1 cellular context compared by ENCODE assay signal in the genomic region with DNA sequence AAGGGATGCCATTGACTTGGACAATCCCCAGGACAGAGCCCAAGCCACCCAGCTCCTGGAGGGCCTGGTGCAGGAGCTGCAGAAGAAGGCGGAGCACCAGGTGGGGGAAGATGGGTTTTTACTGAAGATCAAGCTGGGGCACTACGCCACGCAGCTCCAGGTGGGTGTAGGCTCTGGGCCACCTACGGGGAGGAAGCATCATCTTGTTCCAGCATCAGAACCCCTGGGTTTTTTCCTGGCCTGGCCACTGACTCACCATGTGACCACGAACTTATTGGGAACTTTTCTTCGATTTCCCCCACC.
TF ChIP-seq lines count a peak whose summit lies in the region.

No MANE protein-coding gene starts in this region.

TF ChIP-seq in K562, 482 proteins besides CTCF, POLR2A, EP300 and RAD21:
- peak; percentile 8; the same call in 1 of the 2 replicates for TF ChIP-seq EGR1 (conservative IDR thresholded peaks at IDR 0.05)
- TF ChIP-seq RAD51 (IDR thresholded peaks at IDR 0.05; ENCODE audit: borderline replicate concordance, low read depth) = peak; percentile 36; the same call in 1 of the 2 replicates
- TF ChIP-seq, protein P1, sequence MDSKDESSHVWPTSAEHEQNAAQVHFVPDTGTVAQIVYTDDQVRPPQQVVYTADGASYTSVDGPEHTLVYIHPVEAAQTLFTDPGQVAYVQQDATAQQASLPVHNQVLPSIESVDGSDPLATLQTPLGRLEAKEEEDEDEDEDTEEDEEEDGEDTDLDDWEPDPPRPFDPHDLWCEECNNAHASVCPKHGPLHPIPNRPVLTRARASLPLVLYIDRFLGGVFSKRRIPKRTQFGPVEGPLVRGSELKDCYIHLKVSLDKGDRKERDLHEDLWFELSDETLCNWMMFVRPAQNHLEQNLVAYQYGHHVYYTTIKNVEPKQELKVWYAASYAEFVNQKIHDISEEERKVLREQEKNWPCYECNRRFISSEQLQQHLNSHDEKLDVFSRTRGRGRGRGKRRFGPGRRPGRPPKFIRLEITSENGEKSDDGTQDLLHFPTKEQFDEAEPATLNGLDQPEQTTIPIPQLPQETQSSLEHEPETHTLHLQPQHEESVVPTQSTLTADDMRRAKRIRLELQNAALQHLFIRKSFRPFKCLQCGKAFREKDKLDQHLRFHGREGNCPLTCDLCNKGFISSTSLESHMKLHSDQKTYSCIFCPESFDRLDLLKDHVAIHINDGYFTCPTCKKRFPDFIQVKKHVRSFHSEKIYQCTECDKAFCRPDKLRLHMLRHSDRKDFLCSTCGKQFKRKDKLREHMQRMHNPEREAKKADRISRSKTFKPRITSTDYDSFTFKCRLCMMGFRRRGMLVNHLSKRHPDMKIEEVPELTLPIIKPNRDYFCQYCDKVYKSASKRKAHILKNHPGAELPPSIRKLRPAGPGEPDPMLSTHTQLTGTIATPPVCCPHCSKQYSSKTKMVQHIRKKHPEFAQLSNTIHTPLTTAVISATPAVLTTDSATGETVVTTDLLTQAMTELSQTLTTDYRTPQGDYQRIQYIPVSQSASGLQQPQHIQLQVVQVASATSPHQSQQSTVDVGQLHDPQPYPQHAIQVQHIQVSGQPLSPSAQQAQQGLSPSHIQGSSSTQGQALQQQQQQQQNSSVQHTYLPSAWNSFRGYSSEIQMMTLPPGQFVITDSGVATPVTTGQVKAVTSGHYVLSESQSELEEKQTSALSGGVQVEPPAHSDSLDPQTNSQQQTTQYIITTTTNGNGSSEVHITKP (IDR thresholded peaks at IDR 0.05; ENCODE audit: partially characterized antibody) = peak; percentile 60
- TF ChIP-seq, protein P2, sequence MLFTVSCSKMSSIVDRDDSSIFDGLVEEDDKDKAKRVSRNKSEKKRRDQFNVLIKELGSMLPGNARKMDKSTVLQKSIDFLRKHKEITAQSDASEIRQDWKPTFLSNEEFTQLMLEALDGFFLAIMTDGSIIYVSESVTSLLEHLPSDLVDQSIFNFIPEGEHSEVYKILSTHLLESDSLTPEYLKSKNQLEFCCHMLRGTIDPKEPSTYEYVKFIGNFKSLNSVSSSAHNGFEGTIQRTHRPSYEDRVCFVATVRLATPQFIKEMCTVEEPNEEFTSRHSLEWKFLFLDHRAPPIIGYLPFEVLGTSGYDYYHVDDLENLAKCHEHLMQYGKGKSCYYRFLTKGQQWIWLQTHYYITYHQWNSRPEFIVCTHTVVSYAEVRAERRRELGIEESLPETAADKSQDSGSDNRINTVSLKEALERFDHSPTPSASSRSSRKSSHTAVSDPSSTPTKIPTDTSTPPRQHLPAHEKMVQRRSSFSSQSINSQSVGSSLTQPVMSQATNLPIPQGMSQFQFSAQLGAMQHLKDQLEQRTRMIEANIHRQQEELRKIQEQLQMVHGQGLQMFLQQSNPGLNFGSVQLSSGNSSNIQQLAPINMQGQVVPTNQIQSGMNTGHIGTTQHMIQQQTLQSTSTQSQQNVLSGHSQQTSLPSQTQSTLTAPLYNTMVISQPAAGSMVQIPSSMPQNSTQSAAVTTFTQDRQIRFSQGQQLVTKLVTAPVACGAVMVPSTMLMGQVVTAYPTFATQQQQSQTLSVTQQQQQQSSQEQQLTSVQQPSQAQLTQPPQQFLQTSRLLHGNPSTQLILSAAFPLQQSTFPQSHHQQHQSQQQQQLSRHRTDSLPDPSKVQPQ (CRISPR knock-in tag; IDR thresholded peaks at IDR 0.05; ENCODE audit: borderline replicate concordance) = no peak
- no peak for TF ChIP-seq CAMTA2 (CRISPR knock-in tag; conservative IDR thresholded peaks at IDR 0.05)
- TF ChIP-seq, protein P3, sequence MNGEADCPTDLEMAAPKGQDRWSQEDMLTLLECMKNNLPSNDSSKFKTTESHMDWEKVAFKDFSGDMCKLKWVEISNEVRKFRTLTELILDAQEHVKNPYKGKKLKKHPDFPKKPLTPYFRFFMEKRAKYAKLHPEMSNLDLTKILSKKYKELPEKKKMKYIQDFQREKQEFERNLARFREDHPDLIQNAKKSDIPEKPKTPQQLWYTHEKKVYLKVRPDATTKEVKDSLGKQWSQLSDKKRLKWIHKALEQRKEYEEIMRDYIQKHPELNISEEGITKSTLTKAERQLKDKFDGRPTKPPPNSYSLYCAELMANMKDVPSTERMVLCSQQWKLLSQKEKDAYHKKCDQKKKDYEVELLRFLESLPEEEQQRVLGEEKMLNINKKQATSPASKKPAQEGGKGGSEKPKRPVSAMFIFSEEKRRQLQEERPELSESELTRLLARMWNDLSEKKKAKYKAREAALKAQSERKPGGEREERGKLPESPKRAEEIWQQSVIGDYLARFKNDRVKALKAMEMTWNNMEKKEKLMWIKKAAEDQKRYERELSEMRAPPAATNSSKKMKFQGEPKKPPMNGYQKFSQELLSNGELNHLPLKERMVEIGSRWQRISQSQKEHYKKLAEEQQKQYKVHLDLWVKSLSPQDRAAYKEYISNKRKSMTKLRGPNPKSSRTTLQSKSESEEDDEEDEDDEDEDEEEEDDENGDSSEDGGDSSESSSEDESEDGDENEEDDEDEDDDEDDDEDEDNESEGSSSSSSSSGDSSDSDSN (IDR thresholded peaks at IDR 0.05; ENCODE audit: borderline replicate concordance in 1 of 2, low read depth in 2 of 2, low read length in 2 of 2) = 0 out of 4 replicates have a peak, but pooled peaks of 1 of the 2 experiments have one; percentile 43
- TF ChIP-seq MXI1 (IDR thresholded peaks at IDR 0.05; ENCODE audit: low read depth, low read length) = no peak
